Comparison of ENCODE assay signal across 25 cellular contexts in the genomic region with DNA sequence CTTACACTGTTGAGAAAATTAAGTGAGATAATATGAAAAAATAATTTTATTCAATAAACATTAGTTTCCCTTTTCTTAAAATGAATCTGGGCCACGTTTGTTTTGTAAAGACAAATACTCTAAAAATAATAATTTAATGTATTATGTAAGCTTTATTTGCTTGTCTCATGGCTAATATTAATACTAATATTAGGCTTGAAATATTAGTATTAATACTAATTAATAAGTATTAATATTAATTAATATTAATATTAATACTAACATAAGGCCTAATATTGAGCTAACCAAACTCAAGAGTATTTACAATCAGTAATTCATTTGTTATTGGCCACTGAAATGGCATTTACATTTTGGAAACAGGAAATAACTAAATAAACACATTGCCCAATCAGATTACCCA.
A peak's percentile ranks its signal among the peaks of the same experiment; 100 is the strongest.
DNase-seq lines count a peak whose midpoint lies in the region; ATAC-seq, FAIRE-seq and TF ChIP-seq lines count a peak whose summit lies in the region.
"Had no signal": no experiment of that assay in that cellular context is flagged by ENCODE, and none has a peak within 500 bp of the region (broad histone marks: within the 10 kb centered on the region; RNA-seq: fewer than 3 reads in every experiment).

No MANE protein-coding gene starts in this region.

- H3K27ac Mint-ChIP-seq in activated T-helper 17 cell treated with anti-CD3 and anti-CD28 coated beads, Interleukin-2, amount 50 U/mL, for 72 hours, result no peak overlapping the region
- H3K27ac Mint-ChIP-seq: CD14-positive monocyte; CD4-positive, alpha-beta memory T cell; CD4-positive, CD25-positive, alpha-beta regulatory T cell; CD8-positive, alpha-beta memory T cell had no signal

- H3K9ac ChIP-seq in K562 (ENCODE audit: insufficient read depth in 1 of 2, low read depth in 2 of 2, low read length in 2 of 2), result no peak overlapping the region
- no peak overlapping the region for H3K9ac ChIP-seq in kidney (ENCODE audit: low read length in 2 of 2)
- H3K9ac ChIP-seq: BLaER1 had no signal

- POLR2A ChIA-PET in K562 (lab: Yijun Ruan, JAX), result no interaction called here

- no peak overlapping the region for H3K4me3 Mint-ChIP-seq in activated T-helper 17 cell treated with anti-CD3 and anti-CD28 coated beads, Interleukin-2, amount 50 U/mL, for 72 hours
- H3K4me3 Mint-ChIP-seq: CD14-positive monocyte; CD4-positive, alpha-beta memory T cell; CD4-positive, CD25-positive, alpha-beta regulatory T cell; CD8-positive, alpha-beta memory T cell had no signal

- TF ChIP-seq EP300 in K562 (IDR thresholded peaks at IDR 0.05; ENCODE audit: low read length) (no peak), sigmoid colon (IDR thresholded peaks at IDR 0.05) (no peak)

- H3K27me3 Mint-ChIP-seq in activated T-helper 17 cell treated with anti-CD3 and anti-CD28 coated beads, Interleukin-2, amount 50 U/mL, for 72 hours, result no peaks in the 10 kb centered on the region
- H3K27me3 Mint-ChIP-seq: CD4-positive, alpha-beta memory T cell; CD4-positive, CD25-positive, alpha-beta regulatory T cell; CD8-positive, alpha-beta memory T cell had no signal

- no peaks in the 10 kb centered on the region for H3K9me3 ChIP-seq in K562 (replicated peaks; ENCODE audit: control insufficient read depth, insufficient read depth, low read depth, low read length)
- H3K9me3 ChIP-seq in kidney (ENCODE audit: control insufficient read depth in 1 of 2, low read length in 2 of 2), result no peaks in the 10 kb centered on the region
- H3K9me3 ChIP-seq in small intestine (ENCODE audit: control insufficient read depth, low read depth), result no peaks in the 10 kb centered on the region
- H3K9me3 ChIP-seq in sigmoid colon, result no peaks in the 10 kb centered on the region
- H3K9me3 ChIP-seq in HAP-1, result no peaks in the 10 kb centered on the region
- H3K9me3 ChIP-seq: BE2C, BLaER1, Caco-2 had no signal

- no peak overlapping the region for H2AFZ ChIP-seq in K562 (ENCODE audit: low read depth, low read length)

- no TSS peak for BruUV-seq in K562 (replicated peaks; lab: Mats Ljungman, UMichigan)

- FAIRE-seq in TTC549 (lab: Jason Lieb, UNC), result peak; percentile 83
- FAIRE-seq in K562 (lab: Jason Lieb, UNC), result no peak
- peak; percentile 44 for FAIRE-seq in kidney (lab: Jason Lieb, UNC)
- FAIRE-seq in small intestine (lab: Jason Lieb, UNC), result peak; percentile 59
- FAIRE-seq: A204.1, GM12878, GM12892, GM18507 had no signal

- H3K4me3 ChIP-seq in K562 (no peak overlapping the region), kidney (ENCODE audit: low read length in 2 of 2) (no peak overlapping the region), small intestine (ENCODE audit: low read depth in 1 of 2, low read length in 2 of 2) (no peak overlapping the region), sigmoid colon (no peak overlapping the region), HAP-1 (no peak overlapping the region)
- H3K4me3 ChIP-seq: BLaER1, GM12878 had no signal

- H3K4me2 ChIP-seq in K562 (ENCODE audit: insufficient read depth, low read length), result no peak overlapping the region
- H3K4me2 ChIP-seq: BLaER1 had no signal

- WGBS in K562 (ENCODE audit: insufficient coverage, low coverage, missing lambda C conversion rate), result 0% methylated on average over 1 of the region's 1 CpG
- 76 to 87% (median 86%) methylated on average over 1 of the region's 1 CpG for WGBS in small intestine, 3 donors
- WGBS in sigmoid colon, 2 donors, result 71 to 85% methylated on average over 1 of the region's 1 CpG

- H3K9me1 ChIP-seq in K562 (ENCODE audit: control insufficient read depth, insufficient read depth, low read length), result no peaks in the 10 kb centered on the region

- ATAC-seq in K562, result no peak
- ATAC-seq in activated T-helper 17 cell treated with anti-CD3 and anti-CD28 coated beads, Interleukin-2, amount 50 U/mL, for 72 hours (replicated peaks), result no peak
- ATAC-seq: GM12878 had no signal

- CTCF ChIA-PET in K562 (lab: Yijun Ruan, JAX; ENCODE audit: low intra/inter-chr PET ratio), result no interaction called here

- H3K79me2 ChIP-seq in K562 (ENCODE audit: control insufficient read depth, insufficient read depth, low read length), result no peaks in the 10 kb centered on the region

- H3K27ac ChIP-seq in K562 (ENCODE audit: extremely low read depth, low read depth, low read length) (no peak overlapping the region), kidney (ENCODE audit: low read depth in 2 of 2, low read length in 2 of 2) (no peak overlapping the region), small intestine (ENCODE audit: low read depth in 1 of 2, low read length in 1 of 2) (no peak overlapping the region), sigmoid colon (no peak overlapping the region)
- H3K27ac ChIP-seq: BLaER1 had no signal

- H3K9me3 Mint-ChIP-seq in activated T-helper 17 cell treated with anti-CD3 and anti-CD28 coated beads, Interleukin-2, amount 50 U/mL, for 72 hours, result peaks cover 4% of the 10 kb centered on the region

- TF ChIP-seq POLR2A in K562 (conservative IDR thresholded peaks at IDR 0.05), result no peak
- TF ChIP-seq POLR2A in sigmoid colon (IDR thresholded peaks at IDR 0.05), result no peak

- no peaks in the 10 kb centered on the region for H3K36me3 ChIP-seq in K562 (ENCODE audit: control insufficient read depth, insufficient read depth, low read length)
- no peaks in the 10 kb centered on the region for H3K36me3 ChIP-seq in kidney (ENCODE audit: control insufficient read depth in 1 of 2, insufficient read depth in 2 of 2, low read length in 2 of 2)
- H3K36me3 ChIP-seq in small intestine (ENCODE audit: control insufficient read depth in 2 of 2, insufficient read depth in 2 of 2, low read length in 2 of 2), result no peaks in the 10 kb centered on the region
- no peaks in the 10 kb centered on the region for H3K36me3 ChIP-seq in sigmoid colon
- no peaks in the 10 kb centered on the region for H3K36me3 ChIP-seq in HAP-1 (replicated peaks)
- H3K36me3 ChIP-seq: BE2C, BLaER1 had no signal

- in situ Hi-C loops in K562 (cut with MboI), result no loop called here
- in situ Hi-C loops in HAP-1 (cut with MboI; ENCODE audit: low sequenced_read_pairs), result no loop called here

- no peaks in the 10 kb centered on the region for H4K20me1 ChIP-seq in K562 (replicated peaks; ENCODE audit: control insufficient read depth, insufficient read depth, low read length)
- H4K20me1 ChIP-seq: BLaER1 had no signal

- TF ChIP-seq RAD21 in K562 (CRISPR knock-in tag; conservative IDR thresholded peaks at IDR 0.05 in 1 of 2, IDR thresholded peaks at IDR 0.05 in 1 of 2), result no peak

- H3K27me3 ChIP-seq in K562 (ENCODE audit: control insufficient read depth in 2 of 2, insufficient read depth in 2 of 2, low read length in 2 of 2), result no peaks in the 10 kb centered on the region
- H3K27me3 ChIP-seq in small intestine (ENCODE audit: control insufficient read depth in 2 of 2, insufficient read depth in 2 of 2, low read length in 2 of 2), result no peaks in the 10 kb centered on the region
- H3K27me3 ChIP-seq in sigmoid colon, result no peaks in the 10 kb centered on the region
- no peaks in the 10 kb centered on the region for H3K27me3 ChIP-seq in HAP-1 (ENCODE audit: low read depth)
- H3K27me3 ChIP-seq: BE2C, BLaER1 had no signal

- DNase-seq in K562 (ENCODE audit: extremely low read depth in 1 of 4, low spot score in 3 of 4), result no peak
- no peak for DNase-seq in kidney
- no peak for DNase-seq in small intestine
- DNase-seq in COLO668 (lab: John Stamatoyannopoulos, UW; ENCODE audit: unreplicated experiment), result no peak
- DNase-seq in sigmoid colon, result no peak
- DNase-seq in HAP-1 (ENCODE audit: low spot score in 2 of 2), result no peak
- DNase-seq: 8988T; ACHN; BE2C; C1 segment of cervical spinal cord; Caco-2; Calu3; CD4-positive, alpha-beta memory T cell; CD4-positive, CD25-positive, alpha-beta regulatory T cell; CD8-positive, alpha-beta memory T cell; DMS79 treated with DMSO at 0.1 percent for 48 hours; GDM1 had no signal

- no peaks in the 10 kb centered on the region for H3K4me1 Mint-ChIP-seq in activated T-helper 17 cell treated with anti-CD3 and anti-CD28 coated beads, Interleukin-2, amount 50 U/mL, for 72 hours
- H3K4me1 Mint-ChIP-seq: CD14-positive monocyte; CD4-positive, alpha-beta memory T cell; CD4-positive, CD25-positive, alpha-beta regulatory T cell; CD8-positive, alpha-beta memory T cell had no signal

- intact Hi-C loops in K562 (cut with micrococcal nuclease), result no loop called here
- intact Hi-C loops in kidney (cut with DNase I), result no loop called here
- intact Hi-C loops in sigmoid colon (cut with DNase I), result no loop called here

- TF ChIP-seq CTCF in K562 (IDR thresholded peaks at IDR 0.05 in 2 of 3, conservative IDR thresholded peaks at IDR 0.05 in 1 of 3; ENCODE audit: insufficient read depth in 2 of 3, low read depth in 1 of 3, low read length in 3 of 3) (no peak), kidney (IDR thresholded peaks at IDR 0.05; ENCODE audit: borderline replicate concordance, extremely low read depth, insufficient read depth) (no peak), sigmoid colon (IDR thresholded peaks at IDR 0.05) (no peak)

- H3K36me3 Mint-ChIP-seq in activated T-helper 17 cell treated with anti-CD3 and anti-CD28 coated beads, Interleukin-2, amount 50 U/mL, for 72 hours (ENCODE audit: low read depth), result no peaks in the 10 kb centered on the region
- H3K36me3 Mint-ChIP-seq: CD14-positive monocyte; CD4-positive, alpha-beta memory T cell; CD4-positive, CD25-positive, alpha-beta regulatory T cell; CD8-positive, alpha-beta memory T cell had no signal

- H3K4me1 ChIP-seq in K562 (replicated peaks in 1 of 2; ENCODE audit: control insufficient read depth in 2 of 2, insufficient read depth in 2 of 2, low read length in 2 of 2) (no peaks in the 10 kb centered on the region), kidney (ENCODE audit: control insufficient read depth in 1 of 2, insufficient read depth in 1 of 2, low read depth in 1 of 2, low read length in 2 of 2) (no peaks in the 10 kb centered on the region), small intestine (ENCODE audit: control insufficient read depth in 2 of 2, insufficient read depth in 1 of 2, low read depth in 1 of 2, low read length in 1 of 2) (no peaks in the 10 kb centered on the region), sigmoid colon (no peaks in the 10 kb centered on the region), HAP-1 (peaks cover 6% of the 10 kb centered on the region)
- H3K4me1 ChIP-seq: BE2C, BLaER1, Caco-2 had no signal

TF ChIP-seq in K562, 482 proteins besides CTCF, POLR2A, EP300 and RAD21:
- TF ChIP-seq TRIM24 (IDR thresholded peaks at IDR 0.05) (no peak), DACH1 (IDR thresholded peaks at IDR 0.05; ENCODE audit: partially characterized antibody) (peak; percentile 92), SAFB (IDR thresholded peaks at IDR 0.05; ENCODE audit: borderline replicate concordance, low read depth, low read length) (0 out of 2 replicates have a peak, but pooled peaks have one; percentile 29), TCF7 (IDR thresholded peaks at IDR 0.05; ENCODE audit: borderline replicate concordance) (no peak)
TF ChIP-seq in K562: peak in this region for 2.
